26 cellular contexts compared by ENCODE assay signal in genomic region chr15:71396536-71397125, GRCh38.
"Had no signal": no experiment of that assay in that cellular context is flagged by ENCODE, and none has a peak within 500 bp of the region (broad histone marks: within the 10 kb centered on the region; RNA-seq: fewer than 3 reads in every experiment).

No MANE protein-coding gene starts in this region.

- H3K4me1 Mint-ChIP-seq: activated CD4-positive, alpha-beta T cell treated with anti-CD3 and anti-CD28 coated beads, Interleukin-2, amount 10 ng/mL, durations not matched to agents 7 days and 5 days; activated naive CD4-positive, alpha-beta T cell treated with anti-CD3 and anti-CD28 coated beads, Interleukin-2, amount 50 U/mL, for 24 hours; activated naive CD8-positive, alpha-beta T cell treated with anti-CD3 and anti-CD28 coated beads, Interleukin-2, amount 50 U/mL, for 24 hours; activated T-helper 17 cell treated with anti-CD3 and anti-CD28 coated beads, Interleukin-2, amount 50 U/mL, for 72 hours; stimulated activated naive B cell treated with anti-CD40 and anti-IgM and Interleukin-4, amounts not matched to agents 10 μg/mL and 1 μg/mL and 100 μg/mL, for 72 hours; T-helper 17 cell had no signal

- H3K9me3 Mint-ChIP-seq: activated CD4-positive, alpha-beta T cell treated with anti-CD3 and anti-CD28 coated beads, Interleukin-2, amount 10 ng/mL, durations not matched to agents 7 days and 5 days; activated CD8-positive, alpha-beta T cell treated with anti-CD3 and anti-CD28 coated beads for 36 hours; activated naive CD4-positive, alpha-beta T cell treated with anti-CD3 and anti-CD28 coated beads, Interleukin-2, amount 50 U/mL, for 24 hours; activated naive CD8-positive, alpha-beta T cell treated with anti-CD3 and anti-CD28 coated beads, Interleukin-2, amount 50 U/mL, for 24 hours; activated T-cell treated with anti-CD3 and anti-CD28 coated beads, Interleukin-2, amount 50 U/mL, for 4 hours; activated T-helper 17 cell treated with anti-CD3 and anti-CD28 coated beads, Interleukin-2, amount 50 U/mL, for 72 hours; naive thymus-derived CD4-positive, alpha-beta T cell; neural crest cell had no signal

- H3K4me3 Mint-ChIP-seq: activated CD4-positive, alpha-beta T cell treated with anti-CD3 and anti-CD28 coated beads, Interleukin-2, amount 10 ng/mL, durations not matched to agents 7 days and 5 days; activated CD8-positive, alpha-beta T cell treated with anti-CD3 and anti-CD28 coated beads for 36 hours; activated naive CD4-positive, alpha-beta T cell treated with anti-CD3 and anti-CD28 coated beads, Interleukin-2, amount 50 U/mL, for 24 hours; activated naive CD8-positive, alpha-beta T cell treated with anti-CD3 and anti-CD28 coated beads, Interleukin-2, amount 50 U/mL, for 24 hours; activated T-cell treated with anti-CD3 and anti-CD28 coated beads, Interleukin-2, amount 50 U/mL, for 4 hours; activated T-helper 17 cell treated with anti-CD3 and anti-CD28 coated beads, Interleukin-2, amount 50 U/mL, for 72 hours; naive thymus-derived CD4-positive, alpha-beta T cell; neural crest cell; stimulated activated naive B cell treated with anti-CD40 and anti-IgM and Interleukin-4, amounts not matched to agents 10 μg/mL and 1 μg/mL and 100 μg/mL, for 72 hours; T-helper 17 cell had no signal

- ATAC-seq: activated CD4-positive, CD25-positive, alpha-beta regulatory T cell treated with anti-CD3 and anti-CD28 coated beads, Interleukin-2, amount 50 U/mL, for 24 hours; activated CD8-positive, alpha-beta T cell treated with anti-CD3 and anti-CD28 coated beads for 36 hours; activated naive CD8-positive, alpha-beta T cell treated with anti-CD3 and anti-CD28 coated beads, Interleukin-2, amount 50 U/mL, for 24 hours; activated T-cell treated with anti-CD3 and anti-CD28 coated beads, Interleukin-2, amount 50 U/mL, for 4 hours; activated T-helper 17 cell treated with anti-CD3 and anti-CD28 coated beads, Interleukin-2, amount 50 U/mL, for 72 hours; gastrocnemius medialis; left ventricle myocardium superior; naive thymus-derived CD4-positive, alpha-beta T cell; pancreas; psoas muscle; stimulated activated naive B cell treated with anti-CD40 and anti-IgM and Interleukin-4, amounts not matched to agents 10 μg/mL and 1 μg/mL and 100 μg/mL, for 72 hours; T-helper 17 cell had no signal

- H3K27ac Mint-ChIP-seq: activated CD4-positive, alpha-beta T cell treated with anti-CD3 and anti-CD28 coated beads, Interleukin-2, amount 10 ng/mL, durations not matched to agents 7 days and 5 days; activated CD8-positive, alpha-beta T cell treated with anti-CD3 and anti-CD28 coated beads for 36 hours; activated naive CD4-positive, alpha-beta T cell treated with anti-CD3 and anti-CD28 coated beads, Interleukin-2, amount 50 U/mL, for 24 hours; activated naive CD8-positive, alpha-beta T cell treated with anti-CD3 and anti-CD28 coated beads, Interleukin-2, amount 50 U/mL, for 24 hours; activated T-helper 17 cell treated with anti-CD3 and anti-CD28 coated beads, Interleukin-2, amount 50 U/mL, for 72 hours; naive thymus-derived CD4-positive, alpha-beta T cell; stimulated activated naive B cell treated with anti-CD40 and anti-IgM and Interleukin-4, amounts not matched to agents 10 μg/mL and 1 μg/mL and 100 μg/mL, for 72 hours; T-helper 17 cell had no signal

- DNase-seq: activated CD4-positive, alpha-beta T cell treated with anti-CD3 and anti-CD28 coated beads, Interleukin-2, amount 10 ng/mL, durations not matched to agents 7 days and 5 days; activated CD8-positive, alpha-beta T cell treated with anti-CD3 and anti-CD28 coated beads for 36 hours; activated gamma-delta T cell treated with Interleukin-2 at 50 U/mL for 16 hours; activated naive CD8-positive, alpha-beta T cell treated with anti-CD3 and anti-CD28 coated beads, Interleukin-2, amount 50 U/mL, for 24 hours; activated T-cell treated with anti-CD3 and anti-CD28 coated beads, Interleukin-2, amount 50 U/mL, for 4 hours; amygdala; dermis blood vessel endothelial cell; effector CD4-positive, alpha-beta T cell; gastrocnemius medialis; glutamatergic neuron; left ventricle myocardium superior; mammary epithelial cell; midbrain; naive thymus-derived CD4-positive, alpha-beta T cell; nucleus accumbens; stimulated activated CD4-positive, alpha-beta T cell treated with anti-CD3 and anti-CD28 coated beads, Interleukin-1b, Interleukin-23, amount 100 ng/mL, for 48 hours; stimulated activated naive B cell treated with anti-CD40 and anti-IgM and Interleukin-4, amounts not matched to agents 10 μg/mL and 1 μg/mL and 100 μg/mL, for 72 hours; T-helper 17 cell; T1000; WERI-Rb-1 had no signal

- H3K36me3 Mint-ChIP-seq: activated naive CD4-positive, alpha-beta T cell treated with anti-CD3 and anti-CD28 coated beads, Interleukin-2, amount 50 U/mL, for 24 hours; naive thymus-derived CD4-positive, alpha-beta T cell; stimulated activated naive B cell treated with anti-CD40 and anti-IgM and Interleukin-4, amounts not matched to agents 10 μg/mL and 1 μg/mL and 100 μg/mL, for 72 hours had no signal
